In the genomic region with DNA sequence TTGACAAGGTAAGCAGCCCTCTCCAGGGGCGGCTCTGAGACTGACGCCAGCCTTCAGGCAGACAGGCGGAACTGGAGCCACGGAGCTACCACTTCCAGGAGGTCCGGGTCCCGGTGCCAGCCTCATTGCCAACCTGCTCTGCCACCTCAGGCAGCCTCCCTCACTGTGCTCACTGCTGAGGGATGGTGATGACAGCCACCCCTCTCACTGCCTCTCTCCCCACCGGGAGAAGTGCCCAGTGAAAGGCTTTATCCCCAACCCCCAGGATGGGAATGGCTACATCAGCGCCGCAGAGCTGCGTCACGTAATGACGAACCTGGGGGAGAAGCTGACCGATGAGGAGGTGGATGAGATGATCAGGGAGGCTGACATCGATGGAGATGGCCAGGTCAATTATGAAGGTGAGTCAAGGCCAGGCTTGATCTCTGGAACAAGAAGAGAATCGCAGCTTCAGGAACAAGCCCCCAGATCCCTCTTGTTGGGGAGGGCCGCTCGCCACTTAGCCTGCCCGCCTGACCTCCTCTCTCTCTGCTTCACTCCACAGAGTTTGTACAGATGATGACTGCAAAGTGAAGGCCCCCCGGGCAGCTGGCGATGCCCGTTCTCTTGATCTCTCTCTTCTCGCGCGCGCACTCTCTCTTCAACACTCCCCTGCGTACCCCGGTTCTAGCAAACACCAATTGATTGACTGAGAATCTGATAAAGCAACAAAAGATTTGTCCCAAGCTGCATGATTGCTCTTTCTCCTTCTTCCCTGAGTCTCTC, we compare ENCODE assay signal across 13 cellular contexts. TPM values are rescaled to one million over a fixed set of nuclear protein-coding genes. Genes with fewer than 3 reads are reported as not detected.
DNase-seq lines count a peak whose midpoint lies in the region; ATAC-seq and TF ChIP-seq lines count a peak whose summit lies in the region.
"Had no signal": no experiment of that assay in that cellular context is flagged by ENCODE, and none has a peak within 500 bp of the region (broad histone marks: within the 10 kb centered on the region; RNA-seq: fewer than 3 reads in every experiment).

No MANE protein-coding gene starts in this region.

- no peak overlapping the region for H3K9ac ChIP-seq in mesendoderm (ENCODE audit: low read length)

- no peak overlapping the region for H3K27ac ChIP-seq in sigmoid colon
- H3K27ac ChIP-seq in mesendoderm (ENCODE audit: low read depth, low read length): no peak overlapping the region
- H3K27ac ChIP-seq: neutrophil, vagina had no signal

- H3K36me3 Mint-ChIP-seq in activated naive CD4-positive, alpha-beta T cell treated with anti-CD3 and anti-CD28 coated beads, Interleukin-2, amount 10 ng/mL, durations not matched to agents 7 days and 5 days: peaks cover 57% of the 10 kb centered on the region
- H3K36me3 Mint-ChIP-seq in central memory CD8-positive, alpha-beta T cell (ENCODE audit: insufficient read depth): peaks cover 30% of the 10 kb centered on the region

- no peak for ATAC-seq in central memory CD8-positive, alpha-beta T cell (replicated peaks; ENCODE audit: extremely low read depth, poor library complexity, severe bottlenecking)
- ATAC-seq in GM18858 (IDR thresholded peaks at IDR 0.05; ENCODE audit: unreplicated experiment): no peak
- ATAC-seq: activated naive CD4-positive, alpha-beta T cell treated with anti-CD3 and anti-CD28 coated beads, Interleukin-2, amount 50 U/mL, for 72 hours had no signal

- H2AK5ac ChIP-seq in mesendoderm (ENCODE audit: low read length): no peak overlapping the region

- H3K9me3 ChIP-seq in sigmoid colon: no peaks in the 10 kb centered on the region
- H3K9me3 ChIP-seq: neutrophil, vagina had no signal

- H3K4me3 Mint-ChIP-seq in activated naive CD4-positive, alpha-beta T cell treated with anti-CD3 and anti-CD28 coated beads, Interleukin-2, amount 10 ng/mL, durations not matched to agents 7 days and 5 days: no peak overlapping the region
- H3K4me3 Mint-ChIP-seq in central memory CD8-positive, alpha-beta T cell: no peak overlapping the region
- H3K4me3 Mint-ChIP-seq: activated B cell treated with CpG ODN at 0.5 μM for 24 hours had no signal

- intact Hi-C loops in sigmoid colon (cut with DNase I): loop anchor here (10.0 kb wide), 1 partner anchor 246 kb away; the partner anchor contains the start of gene AP2S1

- peaks cover 26% of the 10 kb centered on the region for H3K79me1 ChIP-seq in mesendoderm (ENCODE audit: low read length)

- TF ChIP-seq POLR2A in sigmoid colon (IDR thresholded peaks at IDR 0.05): no peak

- peaks cover 0 to 24% (median 20%) of the 10 kb centered on the region in 4 donors for H3K4me1 ChIP-seq in sigmoid colon
- H3K4me1 ChIP-seq in mesendoderm (ENCODE audit: control insufficient read depth, low read depth, low read length): peaks cover 2% of the 10 kb centered on the region

- H3K4me3 ChIP-seq in sigmoid colon (no peak overlapping the region), mesendoderm (ENCODE audit: low read length) (no peak overlapping the region)
- H3K4me3 ChIP-seq: vagina had no signal

- H4K8ac ChIP-seq in mesendoderm (ENCODE audit: low read depth, low read length): no peak overlapping the region

- CTCF ChIA-PET in activated naive CD4-positive, alpha-beta T cell treated with anti-CD3 and anti-CD28 coated beads, Interleukin-2, amount 10 ng/mL, durations not matched to agents 7 days and 5 days (lab: Charles Lee): interaction anchor here (1.0 to 8.9 kb wide), 2 partner anchors 54 to 75 kb away, joined by 3 to 147 read pairs; partner anchors contain the start of gene DACT3

- no peak overlapping the region for H3K4me2 ChIP-seq in mesendoderm (ENCODE audit: low read length)

- no peaks in the 10 kb centered on the region for H3K27me3 Mint-ChIP-seq in activated naive CD4-positive, alpha-beta T cell treated with anti-CD3 and anti-CD28 coated beads, Interleukin-2, amount 10 ng/mL, durations not matched to agents 7 days and 5 days
- H3K27me3 Mint-ChIP-seq in central memory CD8-positive, alpha-beta T cell: no peaks in the 10 kb centered on the region
- H3K27me3 Mint-ChIP-seq: activated B cell treated with CpG ODN at 0.5 μM for 24 hours had no signal

- H3K18ac ChIP-seq in mesendoderm (ENCODE audit: low read length): no peak overlapping the region

- no peak for TF ChIP-seq CTCF in sigmoid colon (IDR thresholded peaks at IDR 0.05)

- no peaks in the 10 kb centered on the region for H3K9me3 Mint-ChIP-seq in activated naive CD4-positive, alpha-beta T cell treated with anti-CD3 and anti-CD28 coated beads, Interleukin-2, amount 10 ng/mL, durations not matched to agents 7 days and 5 days
- H3K9me3 Mint-ChIP-seq in central memory CD8-positive, alpha-beta T cell: no peaks in the 10 kb centered on the region
- H3K9me3 Mint-ChIP-seq: activated B cell treated with CpG ODN at 0.5 μM for 24 hours; activated naive CD4-positive, alpha-beta T cell treated with anti-CD3 and anti-CD28 coated beads, Interleukin-2, amount 50 U/mL, for 72 hours had no signal

- H3K36me3 ChIP-seq in sigmoid colon: peaks cover 26 to 49% (median 45%) of the 10 kb centered on the region in 4 donors
- H3K36me3 ChIP-seq in mesendoderm (ENCODE audit: control insufficient read depth, insufficient read depth, low read length): peaks cover 30% of the 10 kb centered on the region

- H3K27me3 ChIP-seq in sigmoid colon (no peaks in the 10 kb centered on the region), mesendoderm (ENCODE audit: insufficient read depth, low read length, poor library complexity) (no peaks in the 10 kb centered on the region)
- H3K27me3 ChIP-seq: vagina had no signal

- H3K23ac ChIP-seq in mesendoderm (ENCODE audit: low read length): no peak overlapping the region

- no peak overlapping the region for H2BK5ac ChIP-seq in mesendoderm (ENCODE audit: low read length)

- no peak overlapping the region for H4K5ac ChIP-seq in mesendoderm (ENCODE audit: low read length)

- peaks cover 25% of the 10 kb centered on the region for H3K79me2 ChIP-seq in mesendoderm (ENCODE audit: control insufficient read depth, insufficient read depth, low read length)

- no peak overlapping the region for H3K4ac ChIP-seq in mesendoderm (ENCODE audit: low read depth, low read length)

- 93 to 96% methylated on average over 27 of the region's 27 CpGs for WGBS in sigmoid colon, 2 donors
- WGBS in mesendoderm (ENCODE audit: extremely low coverage, insufficient coverage, low lambda C conversion rate): no CpG with 5 or more reads among the region's 27 CpGs

- no peak overlapping the region for H3K56ac ChIP-seq in mesendoderm (ENCODE audit: low read length)

- H2BK15ac ChIP-seq in mesendoderm (replicated peaks; ENCODE audit: low read depth): no peak overlapping the region

- TF ChIP-seq EP300 in sigmoid colon (IDR thresholded peaks at IDR 0.05): no peak

- H3K27ac Mint-ChIP-seq in activated naive CD4-positive, alpha-beta T cell treated with anti-CD3 and anti-CD28 coated beads, Interleukin-2, amount 10 ng/mL, durations not matched to agents 7 days and 5 days: peak overlapping the region; percentile 12
- peak overlapping the region; percentile 41 for H3K27ac Mint-ChIP-seq in central memory CD8-positive, alpha-beta T cell (ENCODE audit: low read depth)
- H3K27ac Mint-ChIP-seq: activated B cell treated with CpG ODN at 0.5 μM for 24 hours had no signal

- peaks cover 77% of the 10 kb centered on the region for H3K4me1 Mint-ChIP-seq in activated naive CD4-positive, alpha-beta T cell treated with anti-CD3 and anti-CD28 coated beads, Interleukin-2, amount 10 ng/mL, durations not matched to agents 7 days and 5 days
- H3K4me1 Mint-ChIP-seq in central memory CD8-positive, alpha-beta T cell: peaks cover 48% of the 10 kb centered on the region

- DNase-seq in activated naive CD4-positive, alpha-beta T cell treated with anti-CD3 and anti-CD28 coated beads, Interleukin-2, amount 10 ng/mL, durations not matched to agents 7 days and 5 days: no peak
- DNase-seq in activated naive CD4-positive, alpha-beta T cell treated with Interleukin-2 at 50 U/mL for 16 hours: no peak
- DNase-seq in central memory CD8-positive, alpha-beta T cell (ENCODE audit: low spot score in 2 of 2): no peak
- DNase-seq in sigmoid colon (peak; percentile 58), mesendoderm (no peak)
- DNase-seq: activated B cell treated with CpG ODN at 0.5 μM for 24 hours, NCI-H2029 treated with DMSO at 0.1 percent for 48 hours had no signal

- H2BK120ac ChIP-seq in mesendoderm (ENCODE audit: low read depth, low read length): no peak overlapping the region

RNA-seq across cellular contexts. Expression of gene CALM3, which starts 7.6 kb away (rescaled TPM):
- total RNA-seq in sigmoid colon: 100 to 1,000 TPM; 127 to 183 (median 159) TPM
- polyA plus RNA-seq in sigmoid colon: 100 to 1,000 TPM; 210 to 375 (median 281) TPM
- 240 TPM for polyA plus RNA-seq in mesendoderm (2013, experiment 1 of 2)
- polyA plus RNA-seq in mesendoderm (2013, experiment 2 of 2): 237 TPM

RNA-seq across cellular contexts. Expression of gene PTGIR, which starts 16.1 kb away (rescaled TPM):
- 1 to 10 TPM; 2.0 to 5.8 (median 3.5) TPM for total RNA-seq in sigmoid colon
- 1 to 10 TPM in 1 of 3 donors, under 1 TPM in 1, not detected in 1; 0.60 to 4.4 TPM for polyA plus RNA-seq in sigmoid colon
- polyA plus RNA-seq in mesendoderm (2013, experiment 1 of 2): not detected
- polyA plus RNA-seq in mesendoderm (2013, experiment 2 of 2): not detected
- total RNA-seq: frontal cortex, SK-MEL-5 had no signal

RNA-seq across cellular contexts. Expression of gene GNG8, which starts 27.2 kb away (rescaled TPM):
- not detected for total RNA-seq in sigmoid colon
- polyA plus RNA-seq in sigmoid colon: not detected
- polyA plus RNA-seq in mesendoderm (2013, experiment 1 of 2): not detected
- 1.2 TPM for polyA plus RNA-seq in mesendoderm (2013, experiment 2 of 2)
- total RNA-seq: frontal cortex, SK-MEL-5, vagina had no signal

RNA-seq across cellular contexts. Expression of gene DACT3, which starts 52.2 kb away (rescaled TPM):
- 10 to 100 TPM; 23.7 to 87.2 (median 48.6) TPM for total RNA-seq in sigmoid colon
- polyA plus RNA-seq in sigmoid colon: 1 to 10 TPM in 2 of 3 donors, under 1 TPM in 1; 0.46 to 2.9 (median 1.8) TPM
- 0.41 TPM for polyA plus RNA-seq in mesendoderm (2013, experiment 1 of 2)
- 0.42 TPM for polyA plus RNA-seq in mesendoderm (2013, experiment 2 of 2)
